Comparison of ENCODE assay signal across 15 cellular contexts in the genomic region with DNA sequence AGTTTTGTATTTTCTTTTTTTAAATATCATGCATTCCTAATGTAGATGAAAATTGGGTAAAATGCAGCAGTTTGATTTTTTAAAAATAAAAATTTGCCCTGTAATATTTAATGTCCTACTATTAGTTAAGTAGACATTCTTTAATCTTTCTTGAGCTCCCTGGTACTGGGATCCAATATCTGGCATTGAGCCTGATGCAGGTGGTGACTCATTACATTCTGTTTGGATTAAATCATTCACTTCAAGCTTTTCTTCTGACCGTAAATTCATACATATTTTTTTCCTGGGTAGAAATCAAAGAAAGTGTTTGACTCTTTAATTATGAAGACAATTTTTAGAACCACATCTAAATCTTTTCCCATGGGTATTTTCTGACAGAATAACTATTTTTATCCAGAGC.
A peak's percentile ranks its signal among the peaks of the same experiment; 100 is the strongest.
DNase-seq lines count a peak whose midpoint lies in the region; ATAC-seq and TF ChIP-seq lines count a peak whose summit lies in the region.
"Had no signal": no experiment of that assay in that cellular context is flagged by ENCODE, and none has a peak within 500 bp of the region (broad histone marks: within the 10 kb centered on the region; RNA-seq: fewer than 3 reads in every experiment).

No MANE protein-coding gene starts in this region.

- no peaks in the 10 kb centered on the region for H3K36me3 ChIP-seq in BJ (ENCODE audit: control insufficient read depth, insufficient read depth, low read length)
- H3K36me3 ChIP-seq in kidney epithelial cell (ENCODE audit: control insufficient read depth, insufficient read depth, low read length): no peaks in the 10 kb centered on the region
- H3K36me3 ChIP-seq: upper lobe of right lung had no signal

- H3K4me3 ChIP-seq in BJ (ENCODE audit: low read depth, low read length): no peak overlapping the region
- H3K4me3 ChIP-seq in kidney epithelial cell (ENCODE audit: low read depth, low read length): no peak overlapping the region
- H3K4me3 ChIP-seq: skin epidermis, upper lobe of right lung had no signal

- H3K36me3 Mint-ChIP-seq in stimulated activated effector memory CD8-positive, alpha-beta T cell treated with anti-CD3 and anti-CD28 coated beads, Interleukin-12 subunit alpha, Interleukin-12 subunit beta, amount 100 ng/mL, for 72 hours: no peaks in the 10 kb centered on the region
- H3K36me3 Mint-ChIP-seq in activated naive CD8-positive, alpha-beta T cell treated with anti-CD3 and anti-CD28 coated beads, Interleukin-2, amount 50 U/mL, for 24 hours (ENCODE audit: low read depth): no peaks in the 10 kb centered on the region
- H3K36me3 Mint-ChIP-seq: CD14-positive monocyte, immature natural killer cell had no signal

- CTCF ChIA-PET in BJ (lab: Yijun Ruan, JAX): no interaction called here

- POLR2A ChIA-PET in BJ (lab: Charles Lee): no interaction called here

- TF ChIP-seq CTCF in BJ (IDR thresholded peaks at IDR 0.05; ENCODE audit: insufficient read depth, low read depth, low read length): no peak
- TF ChIP-seq CTCF in kidney epithelial cell (IDR thresholded peaks at IDR 0.05; ENCODE audit: insufficient read depth, low read length, poor library complexity, severe bottlenecking): no peak

- H3K27me3 ChIP-seq in BJ (ENCODE audit: control insufficient read depth, insufficient read depth, low read length): no peaks in the 10 kb centered on the region
- H3K27me3 ChIP-seq in kidney epithelial cell (ENCODE audit: control insufficient read depth, insufficient read depth, low read length): no peaks in the 10 kb centered on the region
- H3K27me3 ChIP-seq: upper lobe of right lung had no signal

- H3K4me3 Mint-ChIP-seq in stimulated activated effector memory CD8-positive, alpha-beta T cell treated with anti-CD3 and anti-CD28 coated beads, Interleukin-12 subunit alpha, Interleukin-12 subunit beta, amount 100 ng/mL, for 72 hours: no peak overlapping the region
- H3K4me3 Mint-ChIP-seq in activated naive CD8-positive, alpha-beta T cell treated with anti-CD3 and anti-CD28 coated beads, Interleukin-2, amount 50 U/mL, for 24 hours: no peak overlapping the region
- H3K4me3 Mint-ChIP-seq: CD14-positive monocyte, immature natural killer cell, nephron had no signal

- no peak overlapping the region for H3K27ac Mint-ChIP-seq in stimulated activated effector memory CD8-positive, alpha-beta T cell treated with anti-CD3 and anti-CD28 coated beads, Interleukin-12 subunit alpha, Interleukin-12 subunit beta, amount 100 ng/mL, for 72 hours
- no peak overlapping the region for H3K27ac Mint-ChIP-seq in activated naive CD8-positive, alpha-beta T cell treated with anti-CD3 and anti-CD28 coated beads, Interleukin-2, amount 50 U/mL, for 24 hours
- H3K27ac Mint-ChIP-seq: CD14-positive monocyte, immature natural killer cell, nephron had no signal

- DNase-seq in BJ (ENCODE audit: low read depth): peak; percentile 39
- DNase-seq in M059J (ENCODE audit: low read depth): peak; percentile 95
- peak; percentile 7 for DNase-seq in brain pericyte (ENCODE audit: low read depth, low spot score)
- DNase-seq in kidney epithelial cell (ENCODE audit: low read depth): peak; percentile 51
- DNase-seq in stimulated activated effector memory CD8-positive, alpha-beta T cell treated with anti-CD3 and anti-CD28 coated beads, Interleukin-12 subunit alpha, Interleukin-12 subunit beta, amount 100 ng/mL, for 72 hours (ENCODE audit: low spot score in 2 of 2): no peak
- DNase-seq in NAMALWA (ENCODE audit: low spot score): no peak
- no peak for DNase-seq in NCI-H2081 (lab: John Stamatoyannopoulos, UW)
- no peak for DNase-seq in activated naive CD8-positive, alpha-beta T cell treated with anti-CD3 and anti-CD28 coated beads, Interleukin-2, amount 50 U/mL, for 24 hours
- DNase-seq: immature natural killer cell, NCI-H2107, RPMI8226, upper lobe of right lung had no signal

- H3K27me3 Mint-ChIP-seq in activated naive CD8-positive, alpha-beta T cell treated with anti-CD3 and anti-CD28 coated beads, Interleukin-2, amount 50 U/mL, for 24 hours: no peaks in the 10 kb centered on the region

- ATAC-seq in stimulated activated effector memory CD8-positive, alpha-beta T cell treated with anti-CD3 and anti-CD28 coated beads, Interleukin-12 subunit alpha, Interleukin-12 subunit beta, amount 100 ng/mL, for 72 hours: no peak
- ATAC-seq in activated naive CD8-positive, alpha-beta T cell treated with anti-CD3 and anti-CD28 coated beads, Interleukin-2, amount 50 U/mL, for 24 hours: no peak
- ATAC-seq: upper lobe of right lung had no signal

- peaks cover 15% of the 10 kb centered on the region for H3K9me3 Mint-ChIP-seq in stimulated activated effector memory CD8-positive, alpha-beta T cell treated with anti-CD3 and anti-CD28 coated beads, Interleukin-12 subunit alpha, Interleukin-12 subunit beta, amount 100 ng/mL, for 72 hours
- H3K9me3 Mint-ChIP-seq in activated naive CD8-positive, alpha-beta T cell treated with anti-CD3 and anti-CD28 coated beads, Interleukin-2, amount 50 U/mL, for 24 hours: peaks cover 11% of the 10 kb centered on the region

- no peaks in the 10 kb centered on the region for H3K4me1 Mint-ChIP-seq in stimulated activated effector memory CD8-positive, alpha-beta T cell treated with anti-CD3 and anti-CD28 coated beads, Interleukin-12 subunit alpha, Interleukin-12 subunit beta, amount 100 ng/mL, for 72 hours
- no peaks in the 10 kb centered on the region for H3K4me1 Mint-ChIP-seq in activated naive CD8-positive, alpha-beta T cell treated with anti-CD3 and anti-CD28 coated beads, Interleukin-2, amount 50 U/mL, for 24 hours
- H3K4me1 Mint-ChIP-seq: CD14-positive monocyte, immature natural killer cell, nephron had no signal

Comparison
In these comparisons a context has a peak if more than half of its experiments do, and no peak if none do; other contexts are left out.
1. DNase-seq: peak in BJ (single experiment), M059J (single experiment), brain pericyte (single experiment) and kidney epithelial cell (single experiment); none in stimulated activated effector memory CD8-positive, alpha-beta T cell treated with anti-CD3 and anti-CD28 coated beads, Interleukin-12 subunit alpha, Interleukin-12 subunit beta, amount 100 ng/mL, for 72 hours (0 of 2), NAMALWA (single experiment), NCI-H2081 (0 of 2) and activated naive CD8-positive, alpha-beta T cell treated with anti-CD3 and anti-CD28 coated beads, Interleukin-2, amount 50 U/mL, for 24 hours (single experiment).